In genomic region chr19:19514881-19515763, GRCh38 we compare ENCODE assay signal across 8 cellular contexts. TPM values are rescaled to one million over a fixed set of nuclear protein-coding genes. Genes with fewer than 3 reads are reported as not detected.
DNase-seq lines count a peak whose midpoint lies in the region; ATAC-seq and TF ChIP-seq lines count a peak whose summit lies in the region.

Gene TSSK6 (minus strand): TSS chr19:19515548. CDS start chr19:19515427, 121 bp downstream.

- no peak for TF ChIP-seq CTCF in natural killer cell (IDR thresholded peaks at IDR 0.05)

- H3K9me3 ChIP-seq in BLaER1: no peaks in the 10 kb centered on the region
- 0 out of 2 replicates have a peak, but pooled peaks cover 2% of the 10 kb centered on the region for H3K9me3 ChIP-seq in MG63
- H3K9me3 ChIP-seq in ectodermal cell (ENCODE audit: control insufficient read depth, low read length): no peaks in the 10 kb centered on the region

- H3K27me3 ChIP-seq in BLaER1 (no peaks in the 10 kb centered on the region), MG63 (no peaks in the 10 kb centered on the region), ectodermal cell (ENCODE audit: control insufficient read depth, insufficient read depth, low read length, poor library complexity, severe bottlenecking) (no peaks in the 10 kb centered on the region)

- ATAC-seq in natural killer cell (no peak), GM18867 (IDR thresholded peaks at IDR 0.05; ENCODE audit: unreplicated experiment) (no peak), HG03097 (IDR thresholded peaks at IDR 0.05; ENCODE audit: low FRiP score, unreplicated experiment) (no peak), GM21529 (IDR thresholded peaks at IDR 0.05; ENCODE audit: unreplicated experiment) (no peak)

- H3K4me3 ChIP-seq in BLaER1 (peak within 1 kb of the TSS; percentile 80), MG63 (peak within 1 kb of the TSS; percentile 91), ectodermal cell (ENCODE audit: insufficient read depth, low read depth, low read length) (peak within 1 kb of the TSS; percentile 91)

- no peaks in the 10 kb centered on the region for H3K36me3 Mint-ChIP-seq in natural killer cell

- WGBS in ectodermal cell, 2 experiments: 95% methylated on average over 78 of the region's 78 CpGs

- H3K9me3 Mint-ChIP-seq in natural killer cell: no peaks in the 10 kb centered on the region

- peak within 1 kb of the TSS; percentile 95 for H3K4me3 Mint-ChIP-seq in natural killer cell

- DNase-seq in MG63 (no peak), natural killer cell (no peak), DMS79 (lab: John Stamatoyannopoulos, UW) (no peak)

- peaks cover 17% of the 10 kb centered on the region; the same call in 1 of the 2 replicates for H4K20me1 ChIP-seq in BLaER1

- H3K4me1 ChIP-seq in BLaER1: peaks cover 28% of the 10 kb centered on the region
- H3K4me1 ChIP-seq in ectodermal cell (ENCODE audit: control insufficient read depth, insufficient read depth, low read length): peaks cover 3% of the 10 kb centered on the region

- H3K36me3 ChIP-seq in BLaER1 (peaks cover 31% of the 10 kb centered on the region), MG63 (peaks cover 32% of the 10 kb centered on the region), ectodermal cell (ENCODE audit: control insufficient read depth, insufficient read depth, low read length) (no peaks in the 10 kb centered on the region)

- peak within 1 kb of the TSS; percentile 85 for H3K9ac ChIP-seq in BLaER1

- H3K27ac Mint-ChIP-seq in natural killer cell: peak within 1 kb of the TSS; percentile 91 to 94

- H3K4me2 ChIP-seq in BLaER1: peak within 1 kb of the TSS; percentile 94

- intact Hi-C loops in natural killer cell (cut with micrococcal nuclease): no loop called here

- H3K4me1 Mint-ChIP-seq in natural killer cell: peaks cover 7 to 19% of the 10 kb centered on the region in 2 donors

- H3K27ac ChIP-seq in BLaER1: peak within 1 kb of the TSS; percentile 86
- H3K27ac ChIP-seq in ectodermal cell (ENCODE audit: insufficient read depth, low read depth, low read length, poor library complexity, severe bottlenecking): no peak within 1 kb of the TSS

- no peaks in the 10 kb centered on the region for H3K27me3 Mint-ChIP-seq in natural killer cell (ENCODE audit: low read depth in 2 of 2)

RNA-seq across cellular contexts. Expression of gene TSSK6, which starts in this region (rescaled TPM):
- 9.0 TPM in 1 of 2 replicates, not detected in the other for total RNA-seq in MG63 (2014; rRNA removed; shearing (Covaris generic); ENCODE audit: low replicate concordance)
- polyA plus RNA-seq in ectodermal cell (2013, experiment 1 of 4): 4.3 TPM
- 4.0 TPM for polyA plus RNA-seq in ectodermal cell (2013, experiment 2 of 4)
- polyA plus RNA-seq in ectodermal cell (2013, experiment 3 of 4): 3.8 TPM
- 4.0 TPM for polyA plus RNA-seq in ectodermal cell (2013, experiment 4 of 4)
- total RNA-seq in natural killer cell: 1 to 10 TPM; 2.2 to 2.5 (median 2.3) TPM
